ENCODE assay signal across 12 cellular contexts in the genomic region with DNA sequence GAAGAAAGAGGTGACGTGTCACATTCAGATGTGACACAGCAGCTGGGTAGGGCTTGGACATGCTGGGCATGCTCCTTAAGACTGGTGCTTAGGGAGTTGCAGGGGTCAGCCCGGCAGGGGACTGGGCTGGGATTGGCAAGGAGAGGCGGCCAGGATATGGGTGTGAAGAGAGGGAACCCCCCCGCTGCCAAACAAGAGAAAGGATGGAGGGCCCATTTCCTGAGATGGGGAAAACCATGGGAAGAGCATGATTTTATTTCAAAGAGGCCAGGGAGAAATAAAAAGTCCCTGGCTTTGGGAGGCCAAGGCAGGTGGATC. TPM values are rescaled to one million over a fixed set of nuclear protein-coding genes. Genes with fewer than 3 reads are reported as not detected.
A peak's percentile ranks its signal among the peaks of the same experiment; 100 is the strongest.
DNase-seq lines count a peak whose midpoint lies in the region; ATAC-seq and TF ChIP-seq lines count a peak whose summit lies in the region.
"Had no signal": no experiment of that assay in that cellular context is flagged by ENCODE, and none has a peak within 500 bp of the region (broad histone marks: within the 10 kb centered on the region; RNA-seq: fewer than 3 reads in every experiment).

No MANE protein-coding gene starts in this region.

- H3K36me3 ChIP-seq in gastroesophageal sphincter, result peaks cover 6 to 73% of the 10 kb centered on the region in 2 donors

- H3K9me3 ChIP-seq in gastroesophageal sphincter, result no peaks in the 10 kb centered on the region

- H3K27me3 Mint-ChIP-seq in activated CD8-positive, alpha-beta memory T cell treated with anti-CD3 and anti-CD28 coated beads, Interleukin-2, amount 10 ng/mL, durations not matched to agents 7 days and 5 days, result no peaks in the 10 kb centered on the region

- H3K36me3 Mint-ChIP-seq in activated CD8-positive, alpha-beta memory T cell treated with anti-CD3 and anti-CD28 coated beads, Interleukin-2, amount 10 ng/mL, durations not matched to agents 7 days and 5 days, result peaks cover 56% of the 10 kb centered on the region

- POLR2A ChIA-PET in RWPE1 (lab: Yijun Ruan, JAX; ENCODE audit: low non-redundant PET), result no interaction called here

- no peak overlapping the region for H3K4me3 Mint-ChIP-seq in activated CD8-positive, alpha-beta memory T cell treated with anti-CD3 and anti-CD28 coated beads, Interleukin-2, amount 10 ng/mL, durations not matched to agents 7 days and 5 days

- H3K27ac ChIP-seq in RWPE1 (peak overlapping the region; percentile 98), gastroesophageal sphincter (peak overlapping the region in 3 of 4 donors; percentile 98 to 100 (median 100))

- CTCF ChIA-PET in activated CD8-positive, alpha-beta memory T cell treated with anti-CD3 and anti-CD28 coated beads, Interleukin-2, amount 10 ng/mL, durations not matched to agents 7 days and 5 days (lab: Charles Lee), result interaction anchor here (0.9 to 11.2 kb wide), 6 partner anchors 9 to 209 kb away, joined by 3 to 251 read pairs (median 6); no protein-coding TSS in a partner anchor
- CTCF ChIA-PET in RWPE1 (lab: Yijun Ruan, JAX), result no interaction called here

- H3K4me1 ChIP-seq in gastroesophageal sphincter, result peaks cover 0 to 91% (median 68%) of the 10 kb centered on the region in 3 donors

- no peak for DNase-seq in activated CD8-positive, alpha-beta memory T cell treated with anti-CD3 and anti-CD28 coated beads, Interleukin-2, amount 10 ng/mL, durations not matched to agents 7 days and 5 days
- no peak for DNase-seq in activated CD8-positive, alpha-beta memory T cell treated with anti-CD3 and anti-CD28 coated beads for 24 hours
- DNase-seq in RWPE1 (ENCODE audit: low spot score) (no peak), NCI-H510A (lab: John Stamatoyannopoulos, UW) (no peak), D341Med (ENCODE audit: low spot score) (no peak), NCI-H345 treated with DMSO at 0.1 percent for 48 hours (lab: John Stamatoyannopoulos, UW; ENCODE audit: unreplicated experiment) (no peak)
- peak; percentile 35 for DNase-seq in stimulated activated CD8-positive, alpha-beta memory T cell treated with anti-CD3 and anti-CD28 coated beads, Interleukin-4, amount 100 ng/mL, for 48 hours
- DNase-seq: activated gamma-delta T cell; KG1; NCI-H69; stimulated activated CD4-positive, alpha-beta T cell treated with anti-CD3 and anti-CD28 coated beads, Interleukin-4, amount 100 ng/mL, for 4 hours had no signal

- H3K4me1 Mint-ChIP-seq in activated CD8-positive, alpha-beta memory T cell treated with anti-CD3 and anti-CD28 coated beads, Interleukin-2, amount 10 ng/mL, durations not matched to agents 7 days and 5 days, result peaks cover 79% of the 10 kb centered on the region

- H3K4me3 ChIP-seq in gastroesophageal sphincter, result no peak overlapping the region

- TF ChIP-seq CTCF in RWPE1 (conservative IDR thresholded peaks at IDR 0.05; ENCODE audit: low read depth), result no peak
- no peak for TF ChIP-seq CTCF in gastroesophageal sphincter (IDR thresholded peaks at IDR 0.05)

- no peak for TF ChIP-seq POLR2A in gastroesophageal sphincter (IDR thresholded peaks at IDR 0.05)

- H3K27me3 ChIP-seq in gastroesophageal sphincter, result no peaks in the 10 kb centered on the region

- H3K27ac Mint-ChIP-seq in activated CD8-positive, alpha-beta memory T cell treated with anti-CD3 and anti-CD28 coated beads, Interleukin-2, amount 10 ng/mL, durations not matched to agents 7 days and 5 days, result peak overlapping the region; percentile 86

- WGBS in gastroesophageal sphincter (ENCODE audit: low coverage in 1 of 2), 2 donors, result 33 to 51% methylated on average over 3 to 4 of the region's 4 CpGs

- no peak for TF ChIP-seq EP300 in gastroesophageal sphincter (IDR thresholded peaks at IDR 0.05)

- ATAC-seq in activated CD8-positive, alpha-beta memory T cell treated with anti-CD3 and anti-CD28 coated beads, Interleukin-2, amount 10 ng/mL, durations not matched to agents 7 days and 5 days, result no peak
- no peak for ATAC-seq in gastroesophageal sphincter

- H3K9me3 Mint-ChIP-seq in activated CD8-positive, alpha-beta memory T cell treated with anti-CD3 and anti-CD28 coated beads, Interleukin-2, amount 10 ng/mL, durations not matched to agents 7 days and 5 days (ENCODE audit: low read depth), result no peaks in the 10 kb centered on the region

RNA-seq across cellular contexts. Expression of a gene that starts 5.3 kb away (rescaled TPM):
- total RNA-seq in activated CD8-positive, alpha-beta memory T cell treated with anti-CD3 and anti-CD28 coated beads, Interleukin-2, amount 10 ng/mL, durations not matched to agents 7 days and 5 days, result 100 to 1,000 TPM; 365 to 501 TPM
- total RNA-seq in gastroesophageal sphincter, result 100 to 1,000 TPM; 450 to 718 (median 563) TPM

RNA-seq across cellular contexts. Expression of a gene that starts 6.9 kb away (rescaled TPM):
- 10 to 100 TPM; 64.8 to 81.6 TPM for total RNA-seq in activated CD8-positive, alpha-beta memory T cell treated with anti-CD3 and anti-CD28 coated beads, Interleukin-2, amount 10 ng/mL, durations not matched to agents 7 days and 5 days
- total RNA-seq in gastroesophageal sphincter, result 100 to 1,000 TPM; 144 to 176 (median 160) TPM

RNA-seq across cellular contexts. Expression of a gene that starts 23.5 kb away (rescaled TPM):
- 10 to 100 TPM; 40.6 to 45.7 TPM for total RNA-seq in activated CD8-positive, alpha-beta memory T cell treated with anti-CD3 and anti-CD28 coated beads, Interleukin-2, amount 10 ng/mL, durations not matched to agents 7 days and 5 days
- 10 to 100 TPM; 17.8 to 28.3 (median 21.4) TPM for total RNA-seq in gastroesophageal sphincter

RNA-seq across cellular contexts. Expression of a gene that starts 44.9 kb away (rescaled TPM):
- 1 to 10 TPM in 1 of 2 experiments, under 1 TPM in 1; 0.30 to 1.8 TPM for total RNA-seq in activated CD8-positive, alpha-beta memory T cell treated with anti-CD3 and anti-CD28 coated beads, Interleukin-2, amount 10 ng/mL, durations not matched to agents 7 days and 5 days
- total RNA-seq in gastroesophageal sphincter, result under 1 TPM; 0.04 to 0.54 (median 0.11) TPM
